In genomic region chr3:15498461-15499214, GRCh38 we compare ENCODE assay signal across 20 cellular contexts. TPM values are rescaled to one million over a fixed set of nuclear protein-coding genes. Genes with fewer than 3 reads are reported as not detected.
DNase-seq lines count a peak whose midpoint lies in the region; ATAC-seq and TF ChIP-seq lines count a peak whose summit lies in the region.
"Had no signal": no experiment of that assay in that cellular context is flagged by ENCODE, and none has a peak within 500 bp of the region (broad histone marks: within the 10 kb centered on the region; RNA-seq: fewer than 3 reads in every experiment).

No MANE protein-coding gene starts in this region.

- no peak overlapping the region for H2AK5ac ChIP-seq in IMR-90 (ENCODE audit: low read depth, low read length)

- peaks cover 15% of the 10 kb centered on the region for H3K4me1 Mint-ChIP-seq in endodermal cell
- peaks cover 57% of the 10 kb centered on the region for H3K4me1 Mint-ChIP-seq in nephron progenitor cell
- H3K4me1 Mint-ChIP-seq: activated B cell treated with CpG ODN at 0.5 μM for 24 hours had no signal

- H3K27ac ChIP-seq in IMR-90 (ENCODE audit: insufficient read depth, low read length): no peak overlapping the region
- peak overlapping the region; percentile 38 for H3K27ac ChIP-seq in endodermal cell (ENCODE audit: low read depth, low read length)
- H3K27ac ChIP-seq in esophagus muscularis mucosa (replicated peaks in 1 of 4): no peak overlapping the region
- H3K27ac ChIP-seq: tibial artery had no signal

- H3K56ac ChIP-seq in IMR-90 (ENCODE audit: extremely low read depth, insufficient read depth, low read length): no peak overlapping the region

- POLR2A ChIA-PET in IMR-90 (lab: Charles Lee; ENCODE audit: unreplicated experiment): no interaction called here

- no peaks in the 10 kb centered on the region for H3K9me1 ChIP-seq in IMR-90 (ENCODE audit: insufficient read depth, low read length)

- H2BK5ac ChIP-seq in IMR-90 (ENCODE audit: low read depth, low read length, poor library complexity, severe bottlenecking): no peak overlapping the region

- no peak overlapping the region for H2BK20ac ChIP-seq in IMR-90 (ENCODE audit: low read depth, low read length)

- H2BK15ac ChIP-seq in IMR-90 (ENCODE audit: low read depth, low read length): no peak overlapping the region

- H3K4me3 Mint-ChIP-seq in endodermal cell (no peak overlapping the region), nephron progenitor cell (no peak overlapping the region)
- H3K4me3 Mint-ChIP-seq: activated B cell treated with CpG ODN at 0.5 μM for 24 hours; activated CD8-positive, alpha-beta T cell treated with anti-CD3 and anti-CD28 coated beads, Interleukin-2, amount 10 ng/mL, durations not matched to agents 7 days and 5 days; activated naive CD8-positive, alpha-beta T cell treated with anti-CD3 and anti-CD28 coated beads, Interleukin-2, amount 50 U/mL, for 24 hours; activated T-cell treated with anti-CD3 and anti-CD28 coated beads, Interleukin-2, amount 50 U/mL, for 72 hours; CD4-positive, alpha-beta T cell; nephron had no signal

- no peak for TF ChIP-seq RAD21 in IMR-90 (IDR thresholded peaks at IDR 0.05; ENCODE audit: low read length)

- no peak for TF ChIP-seq EP300 in esophagus muscularis mucosa (IDR thresholded peaks at IDR 0.05)

- dilution Hi-C loops in IMR-90 (cut with HindIII; ENCODE audit: low sequenced_read_pairs, unreplicated experiment): no loop called here

- H4K5ac ChIP-seq in IMR-90 (ENCODE audit: low read depth, low read length): no peak overlapping the region

- H3K79me1 ChIP-seq in IMR-90 (ENCODE audit: low read depth in 1 of 2, low read length in 2 of 2): no peaks in the 10 kb centered on the region

- H3K9me3 Mint-ChIP-seq in endodermal cell: no peaks in the 10 kb centered on the region
- no peaks in the 10 kb centered on the region for H3K9me3 Mint-ChIP-seq in nephron progenitor cell
- H3K9me3 Mint-ChIP-seq: activated B cell treated with CpG ODN at 0.5 μM for 24 hours; activated naive CD8-positive, alpha-beta T cell treated with anti-CD3 and anti-CD28 coated beads, Interleukin-2, amount 50 U/mL, for 24 hours; activated T-cell treated with anti-CD3 and anti-CD28 coated beads, Interleukin-2, amount 50 U/mL, for 72 hours; CD4-positive, alpha-beta T cell; nephron had no signal

- CTCF ChIA-PET in IMR-90 (lab: Yijun Ruan, JAX): no interaction called here

- in situ Hi-C loops in IMR-90 (cut with MboI; ENCODE audit: low sequenced_read_pairs): no loop called here

- no peak overlapping the region for H3K9ac ChIP-seq in IMR-90 (ENCODE audit: low read depth, low read length)
- no peak overlapping the region for H3K9ac ChIP-seq in endodermal cell (ENCODE audit: extremely low read depth, low read length, poor library complexity, severe bottlenecking)

- peaks cover 2% of the 10 kb centered on the region for H3K27me3 Mint-ChIP-seq in endodermal cell (ENCODE audit: insufficient read depth)
- peaks cover 8% of the 10 kb centered on the region for H3K27me3 Mint-ChIP-seq in nephron progenitor cell (ENCODE audit: low read depth, poor library complexity)
- H3K27me3 Mint-ChIP-seq: activated naive CD8-positive, alpha-beta T cell treated with anti-CD3 and anti-CD28 coated beads, Interleukin-2, amount 50 U/mL, for 24 hours; CD4-positive, alpha-beta T cell had no signal

- no peak overlapping the region for H2BK120ac ChIP-seq in IMR-90 (ENCODE audit: low read depth, low read length)

- H3K27ac Mint-ChIP-seq in endodermal cell: no peak overlapping the region
- no peak overlapping the region for H3K27ac Mint-ChIP-seq in nephron progenitor cell
- H3K27ac Mint-ChIP-seq: activated B cell treated with CpG ODN at 0.5 μM for 24 hours; activated CD8-positive, alpha-beta T cell treated with anti-CD3 and anti-CD28 coated beads, Interleukin-2, amount 10 ng/mL, durations not matched to agents 7 days and 5 days; activated naive CD8-positive, alpha-beta T cell treated with anti-CD3 and anti-CD28 coated beads, Interleukin-2, amount 50 U/mL, for 24 hours; activated T-cell treated with anti-CD3 and anti-CD28 coated beads, Interleukin-2, amount 50 U/mL, for 72 hours; CD4-positive, alpha-beta T cell; nephron had no signal

- no peak overlapping the region for H3K4ac ChIP-seq in IMR-90 (ENCODE audit: low read depth, low read length)

- H3K36me3 ChIP-seq in IMR-90 (ENCODE audit: control insufficient read depth, insufficient read depth, low read length) (no peaks in the 10 kb centered on the region), endodermal cell (ENCODE audit: control insufficient read depth, insufficient read depth, low read length) (no peaks in the 10 kb centered on the region), esophagus muscularis mucosa (no peaks in the 10 kb centered on the region)
- H3K36me3 ChIP-seq: tibial artery had no signal

- peak; percentile 73 for DNase-seq in AG20443 (ENCODE audit: low spot score)
- DNase-seq in IMR-90: no peak
- DNase-seq in endodermal cell: no peak
- peak; percentile 28 for DNase-seq in nephron progenitor cell
- DNase-seq in esophagus muscularis mucosa (ENCODE audit: extremely low spot score): no peak
- DNase-seq in erythroblast (lab: John Stamatoyannopoulos, UW): no peak
- DNase-seq in occipital lobe (lab: John Stamatoyannopoulos, UW): no peak
- no peak for DNase-seq in HUDEP-2 (lab: John Stamatoyannopoulos, UW; ENCODE audit: unreplicated experiment in 76 of 76)
- DNase-seq: activated B cell treated with CpG ODN at 0.5 μM for 24 hours; activated CD8-positive, alpha-beta T cell treated with anti-CD3 and anti-CD28 coated beads, Interleukin-2, amount 10 ng/mL, durations not matched to agents 7 days and 5 days; activated naive CD8-positive, alpha-beta T cell treated with anti-CD3 and anti-CD28 coated beads, Interleukin-2, amount 50 U/mL, for 24 hours; activated T-cell treated with anti-CD3 and anti-CD28 coated beads, Interleukin-2, amount 50 U/mL, for 72 hours; CD4-positive, alpha-beta T cell; dermis blood vessel endothelial cell; hippocampal formation; MM.1S; NCI-H1694 treated with DMSO at 0.1 percent for 48 hours; T-helper 1 cell had no signal

- no peak overlapping the region for H3K18ac ChIP-seq in IMR-90 (ENCODE audit: low read depth, low read length)

- H3K4me1 ChIP-seq in IMR-90 (ENCODE audit: control insufficient read depth, insufficient read depth, low read length) (no peaks in the 10 kb centered on the region), endodermal cell (ENCODE audit: control insufficient read depth, insufficient read depth, low read length) (peaks cover 5% of the 10 kb centered on the region), esophagus muscularis mucosa (peaks cover 20 to 51% (median 38%) of the 10 kb centered on the region in 4 donors)

- no peak overlapping the region for H3K4me3 ChIP-seq in IMR-90 (ENCODE audit: insufficient read depth, low read depth, low read length)
- H3K4me3 ChIP-seq in endodermal cell (ENCODE audit: low read length): no peak overlapping the region
- no peak overlapping the region for H3K4me3 ChIP-seq in esophagus muscularis mucosa
- H3K4me3 ChIP-seq: tibial artery had no signal

- H4K91ac ChIP-seq in IMR-90 (ENCODE audit: insufficient read depth, low read depth, low read length): no peak overlapping the region

- no peak overlapping the region for H3K23ac ChIP-seq in IMR-90 (ENCODE audit: low read depth, low read length)

- TF ChIP-seq POLR2A in IMR-90 (IDR thresholded peaks at IDR 0.05; ENCODE audit: low read depth, low read length) (no peak), esophagus muscularis mucosa (IDR thresholded peaks at IDR 0.05; ENCODE audit: low read depth) (no peak), erythroblast (IDR thresholded peaks at IDR 0.05; ENCODE audit: low read length) (no peak)

- no peak overlapping the region for H3K4me2 ChIP-seq in IMR-90 (ENCODE audit: low read depth, low read length)

- no peak overlapping the region for H4K8ac ChIP-seq in IMR-90 (ENCODE audit: low read depth in 2 of 2, low read length in 2 of 2)

- no peak overlapping the region for H3K14ac ChIP-seq in IMR-90 (replicated peaks; ENCODE audit: low read depth, low read length)

- no peak for TF ChIP-seq CTCF in IMR-90 (conservative IDR thresholded peaks at IDR 0.05; ENCODE audit: low read depth, low read length)
- no peak for TF ChIP-seq CTCF in endodermal cell (conservative IDR thresholded peaks at IDR 0.05)
- TF ChIP-seq CTCF in nephron progenitor cell (IDR thresholded peaks at IDR 0.05): no peak
- no peak for TF ChIP-seq CTCF in esophagus muscularis mucosa (IDR thresholded peaks at IDR 0.05)

- BruUV-seq in IMR-90 (replicated peaks; lab: Mats Ljungman, UMichigan): no TSS peak

- no peak overlapping the region for H2AK9ac ChIP-seq in IMR-90 (replicated peaks; ENCODE audit: low read depth, low read length, poor library complexity)

- H2AFZ ChIP-seq in IMR-90 (replicated peaks; ENCODE audit: low read length, poor library complexity): peak overlapping the region; percentile 33

- H3K9me3 ChIP-seq in IMR-90 (ENCODE audit: control insufficient read depth, insufficient read depth, low read length) (no peaks in the 10 kb centered on the region), endodermal cell (ENCODE audit: control insufficient read depth, low read length) (no peaks in the 10 kb centered on the region), esophagus muscularis mucosa (no peaks in the 10 kb centered on the region)
- H3K9me3 ChIP-seq: tibial artery had no signal

- ATAC-seq in IMR-90 (ENCODE audit: low read depth): no peak
- ATAC-seq: activated CD8-positive, alpha-beta T cell treated with anti-CD3 and anti-CD28 coated beads, Interleukin-2, amount 10 ng/mL, durations not matched to agents 7 days and 5 days; activated naive CD8-positive, alpha-beta T cell treated with anti-CD3 and anti-CD28 coated beads, Interleukin-2, amount 50 U/mL, for 24 hours; activated T-cell treated with anti-CD3 and anti-CD28 coated beads, Interleukin-2, amount 50 U/mL, for 72 hours had no signal

- H3K27me3 ChIP-seq in IMR-90 (ENCODE audit: control insufficient read depth, insufficient read depth, low read length) (no peaks in the 10 kb centered on the region), endodermal cell (ENCODE audit: control insufficient read depth, insufficient read depth, low read length, poor library complexity, severe bottlenecking) (no peaks in the 10 kb centered on the region), esophagus muscularis mucosa (no peaks in the 10 kb centered on the region)
- H3K27me3 ChIP-seq: tibial artery had no signal

- intact Hi-C loops in IMR-90 (cut with micrococcal nuclease) (no loop called here), esophagus muscularis mucosa (cut with DNase I) (no loop called here)

- 59% methylated on average over 4 of the region's 14 CpGs; no CpG with 5 or more reads in 1 of the 2 experiments for WGBS in IMR-90 (ENCODE audit: extremely low coverage in 2 of 2, insufficient read length in 1 of 2), 2 experiments
- WGBS in endodermal cell (ENCODE audit: insufficient coverage in 1 of 2, insufficient read length in 1 of 2), 2 experiments: 76 to 85% methylated on average over 7 to 14 of the region's 14 CpGs
- 82% methylated on average over 14 of the region's 14 CpGs for WGBS in esophagus muscularis mucosa

- H3K36me3 Mint-ChIP-seq in endodermal cell (ENCODE audit: low read depth) (no peaks in the 10 kb centered on the region), nephron progenitor cell (ENCODE audit: low read depth) (peaks cover 3% of the 10 kb centered on the region)

- no peaks in the 10 kb centered on the region for H4K20me1 ChIP-seq in IMR-90 (ENCODE audit: insufficient read depth, low read length)

RNA-seq across cellular contexts. Expression of gene COLQ, which starts 22.9 kb away (rescaled TPM):
- under 0.01 and 0.18 TPM in 2 replicates for total RNA-seq in IMR-90 (2012; rRNA removed)
- polyA plus RNA-seq in IMR-90 (2012; rRNA removed): 0.65 and 1.0 TPM in 2 replicates
- 0.21 and 0.30 TPM in 2 replicates for polyA plus RNA-seq in IMR-90 (2012; cell fraction: cytosol; rRNA removed)
- polyA plus RNA-seq in IMR-90 (2012; cell fraction: nucleus; rRNA removed; ENCODE audit: low replicate concordance): 5.7 and 6.6 TPM in 2 replicates
- 1 to 10 TPM; 3.1 to 7.3 TPM for total RNA-seq in endodermal cell
- 3.9 TPM for polyA plus RNA-seq in endodermal cell (2013, experiment 1 of 2)
- 4.0 TPM for polyA plus RNA-seq in endodermal cell (2013, experiment 2 of 2)
- total RNA-seq in esophagus muscularis mucosa: 1 to 10 TPM; 1.2 to 3.1 (median 1.8) TPM
- 3.0 TPM for total RNA-seq in occipital lobe

Comparison
In these comparisons a context has a peak if more than half of its experiments do, and no peak if none do; other contexts are left out.
1. DNase-seq: peak in AG20443 (single experiment) and nephron progenitor cell (single experiment); none in IMR-90 (single experiment), endodermal cell (single experiment), esophagus muscularis mucosa (single experiment), erythroblast (0 of 2), occipital lobe (single experiment) and HUDEP-2 (0 of 76).